In genomic region chr4:56128231-56128630, GRCh38 we compare ENCODE assay signal across 1 cellular context.
TF ChIP-seq lines count a peak whose summit lies in the region.

No MANE protein-coding gene starts in this region.

TF ChIP-seq in IMR-90, 13 proteins besides CTCF, POLR2A, EP300 and RAD21 (continued from another document):
- no peak for TF ChIP-seq USF2 (IDR thresholded peaks at IDR 0.05; ENCODE audit: low read depth, low read length)
